Comparison of ENCODE assay signal across 19 cellular contexts in the genomic region with DNA sequence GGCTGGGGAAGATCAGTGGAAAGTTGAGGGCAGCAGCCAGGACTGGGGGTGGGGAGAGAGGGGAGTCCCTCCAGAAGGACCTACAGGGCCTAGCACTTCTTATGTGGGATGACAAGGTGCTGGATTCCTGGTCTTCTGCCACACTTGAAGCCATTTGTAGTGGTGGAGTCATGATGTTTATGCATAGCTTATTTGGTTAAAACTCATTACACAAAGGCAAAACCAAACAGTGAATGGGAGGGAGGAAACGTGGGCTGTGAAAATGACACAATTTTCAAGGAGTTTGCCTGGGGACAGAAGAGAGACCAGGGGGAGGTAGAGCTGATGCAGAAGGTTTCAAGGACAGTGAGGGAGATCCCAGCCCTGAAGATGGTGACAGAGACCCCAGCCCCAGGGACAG. TPM values are rescaled to one million over a fixed set of nuclear protein-coding genes. Genes with fewer than 3 reads are reported as not detected.
DNase-seq lines count a peak whose midpoint lies in the region; TF ChIP-seq lines count a peak whose summit lies in the region.
"Had no signal": no experiment of that assay in that cellular context is flagged by ENCODE, and none has a peak within 500 bp of the region (broad histone marks: within the 10 kb centered on the region; RNA-seq: fewer than 3 reads in every experiment).

No MANE protein-coding gene starts in this region.

- H3K9me3 ChIP-seq in Caco-2, result no peaks in the 10 kb centered on the region
- H3K9me3 ChIP-seq in SK-N-MC (ENCODE audit: low read depth, low read length), result no peaks in the 10 kb centered on the region
- H3K9me3 ChIP-seq: BE2C, HAP-1 had no signal

- H3K4me1 ChIP-seq in Caco-2, result peaks cover 51% of the 10 kb centered on the region
- H3K4me1 ChIP-seq: HAP-1 had no signal

- H3K4me3 Mint-ChIP-seq in activated CD4-positive, alpha-beta T cell treated with anti-CD3 and anti-CD28 coated beads, Interleukin-2, amount 10 ng/mL, durations not matched to agents 24 days and 14 days, result no peak overlapping the region
- H3K4me3 Mint-ChIP-seq in Caco-2 (ENCODE audit: unreplicated experiment) (no peak overlapping the region), type B pancreatic cell (no peak overlapping the region)
- H3K4me3 Mint-ChIP-seq: CD14-positive monocyte; CD4-positive, alpha-beta memory T cell had no signal

- H3K4me3 ChIP-seq in Caco-2 (ENCODE audit: low read depth, low read length) (no peak overlapping the region), SK-N-MC (no peak overlapping the region)
- H3K4me3 ChIP-seq: GM23248, HAP-1, K562 had no signal

- intact Hi-C loops in activated CD4-positive, alpha-beta T cell treated with anti-CD3 and anti-CD28 coated beads, Interleukin-2, amount 10 ng/mL, durations not matched to agents 24 days and 14 days (cut with micrococcal nuclease), result no loop called here
- intact Hi-C loops in Caco-2 (cut with micrococcal nuclease; ENCODE audit: unreplicated experiment), result no loop called here

- no peaks in the 10 kb centered on the region for H3K36me3 Mint-ChIP-seq in activated CD4-positive, alpha-beta T cell treated with anti-CD3 and anti-CD28 coated beads, Interleukin-2, amount 10 ng/mL, durations not matched to agents 24 days and 14 days (ENCODE audit: low read depth)
- peaks cover 11% of the 10 kb centered on the region for H3K36me3 Mint-ChIP-seq in Caco-2 (ENCODE audit: insufficient read depth, unreplicated experiment)
- H3K36me3 Mint-ChIP-seq in type B pancreatic cell, result no peaks in the 10 kb centered on the region
- H3K36me3 Mint-ChIP-seq: CD14-positive monocyte; CD4-positive, alpha-beta memory T cell had no signal

- no peaks in the 10 kb centered on the region for H3K4me1 Mint-ChIP-seq in activated CD4-positive, alpha-beta T cell treated with anti-CD3 and anti-CD28 coated beads, Interleukin-2, amount 10 ng/mL, durations not matched to agents 24 days and 14 days
- H3K4me1 Mint-ChIP-seq in Caco-2 (ENCODE audit: low read depth, unreplicated experiment) (peaks cover 31% of the 10 kb centered on the region), type B pancreatic cell (ENCODE audit: unreplicated experiment) (peaks cover 34% of the 10 kb centered on the region)
- H3K4me1 Mint-ChIP-seq: CD14-positive monocyte; CD4-positive, alpha-beta memory T cell had no signal

- H3K27me3 Mint-ChIP-seq in activated CD4-positive, alpha-beta T cell treated with anti-CD3 and anti-CD28 coated beads, Interleukin-2, amount 10 ng/mL, durations not matched to agents 24 days and 14 days, result peaks cover 10% of the 10 kb centered on the region
- H3K27me3 Mint-ChIP-seq in Caco-2 (ENCODE audit: insufficient read depth, unreplicated experiment), result no peaks in the 10 kb centered on the region
- peaks cover 12% of the 10 kb centered on the region for H3K27me3 Mint-ChIP-seq in type B pancreatic cell

- CTCF ChIA-PET in Caco-2 (lab: Charles Lee), result no interaction called here

- DNase-seq in activated CD4-positive, alpha-beta T cell treated with anti-CD3 and anti-CD28 coated beads, Interleukin-2, amount 10 ng/mL, durations not matched to agents 24 days and 14 days, result no peak
- DNase-seq in activated CD4-positive, alpha-beta T cell treated with anti-CD3 and anti-CD28 coated beads for 4 hours, result no peak
- DNase-seq in Caco-2, result no peak
- DNase-seq in SK-N-MC (ENCODE audit: low read depth, low spot score), result no peak
- DNase-seq in type B pancreatic cell (ENCODE audit: extremely low spot score, unreplicated experiment), result no peak
- no peak for DNase-seq in NCI-H2081 (lab: John Stamatoyannopoulos, UW)
- DNase-seq in NOMO-1 treated with dmso at 0.1 percent for 144 hours (lab: John Stamatoyannopoulos, UW; ENCODE audit: unreplicated experiment), result no peak
- DNase-seq in NCI-H187 (lab: John Stamatoyannopoulos, UW), result no peak
- DNase-seq: 8988T; ACHN; BE2C; Calu3; CD4-positive, alpha-beta memory T cell; GM23248; IMR-90 had no signal

- peak overlapping the region; percentile 46; the same call in 1 of the 2 replicates for H3K27ac ChIP-seq in SK-N-MC
- H3K27ac ChIP-seq: GM23248 had no signal

- no peaks in the 10 kb centered on the region for H3K9me3 Mint-ChIP-seq in activated CD4-positive, alpha-beta T cell treated with anti-CD3 and anti-CD28 coated beads, Interleukin-2, amount 10 ng/mL, durations not matched to agents 24 days and 14 days
- H3K9me3 Mint-ChIP-seq in Caco-2 (ENCODE audit: unreplicated experiment) (no peaks in the 10 kb centered on the region), type B pancreatic cell (no peaks in the 10 kb centered on the region)

- TF ChIP-seq CTCF in Caco-2 (IDR thresholded peaks at IDR 0.05; ENCODE audit: insufficient read depth in 1 of 2, low read depth in 1 of 2, low read length in 1 of 2, severe bottlenecking in 1 of 2, unreplicated experiment in 1 of 2) (no peak), type B pancreatic cell (conservative IDR thresholded peaks at IDR 0.05) (no peak)

- no peaks in the 10 kb centered on the region for H3K27me3 ChIP-seq in Caco-2 (replicated peaks; ENCODE audit: control insufficient read depth, insufficient read depth, low read length)
- H3K27me3 ChIP-seq: BE2C had no signal

- H3K36me3 ChIP-seq in Caco-2 (ENCODE audit: control insufficient read depth, insufficient read depth, low read length) (no peaks in the 10 kb centered on the region), SK-N-MC (ENCODE audit: insufficient read depth, low read length) (no peaks in the 10 kb centered on the region)
- H3K36me3 ChIP-seq: BE2C, HAP-1 had no signal

- BruUV-seq in Caco-2 (replicated peaks; lab: Mats Ljungman, UMichigan), result no TSS peak

- no peak overlapping the region for H3K9ac ChIP-seq in SK-N-MC (ENCODE audit: insufficient read length)
- H3K9ac ChIP-seq: GM23248 had no signal

- POLR2A ChIA-PET in Caco-2 (lab: Charles Lee), result no interaction called here

- peak overlapping the region; percentile 31 for H3K27ac Mint-ChIP-seq in activated CD4-positive, alpha-beta T cell treated with anti-CD3 and anti-CD28 coated beads, Interleukin-2, amount 10 ng/mL, durations not matched to agents 24 days and 14 days
- H3K27ac Mint-ChIP-seq in Caco-2 (ENCODE audit: unreplicated experiment) (peak overlapping the region; percentile 49), type B pancreatic cell (peak overlapping the region; percentile 18)
- H3K27ac Mint-ChIP-seq: CD14-positive monocyte; CD4-positive, alpha-beta memory T cell had no signal

RNA-seq across cellular contexts. Expression of a gene that starts 50.8 kb away (rescaled TPM):
- total RNA-seq in activated CD4-positive, alpha-beta T cell treated with anti-CD3 and anti-CD28 coated beads, Interleukin-2, amount 10 ng/mL, durations not matched to agents 24 days and 14 days, result 1.8 and 1.9 TPM in 2 replicates
- 18.6 and 21.1 TPM in 2 replicates for total RNA-seq in Caco-2 (2022)
- total RNA-seq in type B pancreatic cell (ENCODE audit: low replicate concordance), result 7.6 and 17.4 TPM in 2 replicates
- total RNA-seq: Calu3; CD4-positive, alpha-beta memory T cell; GM23248; H4; IMR-90; K562 had no signal
